1 cellular context compared by ENCODE assay signal in genomic region chr20:4007383-4008025, GRCh38.
TF ChIP-seq lines count a peak whose summit lies in the region.

No MANE protein-coding gene starts in this region.

TF ChIP-seq in HEK293, 187 proteins besides CTCF, POLR2A, EP300 and RAD21 (continued from another document and continues in another):
- no peak for TF ChIP-seq ZNF280C (tag by site-specific recombination; IDR thresholded peaks at IDR 0.05)
- TF ChIP-seq ZNF221 (tag by site-specific recombination; IDR thresholded peaks at IDR 0.05; ENCODE audit: borderline replicate concordance): no peak
- peak; percentile 26; the same call in 1 of the 2 replicates for TF ChIP-seq ZBTB17 (tag by site-specific recombination; IDR thresholded peaks at IDR 0.05)
- no peak for TF ChIP-seq ZNF112 (tag by site-specific recombination; IDR thresholded peaks at IDR 0.05)
- no peak for TF ChIP-seq ZIC2 (tag by site-specific recombination; IDR thresholded peaks at IDR 0.05)
- no peak for TF ChIP-seq SP3 (tag by site-specific recombination; IDR thresholded peaks at IDR 0.05)
- no peak for TF ChIP-seq ZNF140 (tag by site-specific recombination; IDR thresholded peaks at IDR 0.05)
- TF ChIP-seq MEIS1 (CRISPR knock-in tag; IDR thresholded peaks at IDR 0.05; ENCODE audit: borderline replicate concordance): no peak
- no peak for TF ChIP-seq BCL6B (tag by site-specific recombination; IDR thresholded peaks at IDR 0.05)
- TF ChIP-seq GLI4 (tag by site-specific recombination; IDR thresholded peaks at IDR 0.05): no peak
- TF ChIP-seq ZNF548 (tag by site-specific recombination; IDR thresholded peaks at IDR 0.05): no peak
- no peak for TF ChIP-seq ZNF626 (tag by site-specific recombination; IDR thresholded peaks at IDR 0.05)
- TF ChIP-seq, protein P1, sequence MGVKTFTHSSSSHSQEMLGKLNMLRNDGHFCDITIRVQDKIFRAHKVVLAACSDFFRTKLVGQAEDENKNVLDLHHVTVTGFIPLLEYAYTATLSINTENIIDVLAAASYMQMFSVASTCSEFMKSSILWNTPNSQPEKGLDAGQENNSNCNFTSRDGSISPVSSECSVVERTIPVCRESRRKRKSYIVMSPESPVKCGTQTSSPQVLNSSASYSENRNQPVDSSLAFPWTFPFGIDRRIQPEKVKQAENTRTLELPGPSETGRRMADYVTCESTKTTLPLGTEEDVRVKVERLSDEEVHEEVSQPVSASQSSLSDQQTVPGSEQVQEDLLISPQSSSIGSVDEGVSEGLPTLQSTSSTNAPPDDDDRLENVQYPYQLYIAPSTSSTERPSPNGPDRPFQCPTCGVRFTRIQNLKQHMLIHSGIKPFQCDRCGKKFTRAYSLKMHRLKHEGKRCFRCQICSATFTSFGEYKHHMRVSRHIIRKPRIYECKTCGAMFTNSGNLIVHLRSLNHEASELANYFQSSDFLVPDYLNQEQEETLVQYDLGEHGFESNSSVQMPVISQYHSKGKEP (tag by site-specific recombination; IDR thresholded peaks at IDR 0.05): no peak
- no peak for TF ChIP-seq ZNF610 (tag by site-specific recombination; IDR thresholded peaks at IDR 0.05; ENCODE audit: borderline replicate concordance)
- no peak for TF ChIP-seq REPIN1 (tag by site-specific recombination; IDR thresholded peaks at IDR 0.05; ENCODE audit: low read depth)
- TF ChIP-seq ZNF274 (IDR thresholded peaks at IDR 0.05; ENCODE audit: low read length): no peak
- no peak for TF ChIP-seq ZNF274 (tag by site-specific recombination; IDR thresholded peaks at IDR 0.05; ENCODE audit: borderline replicate concordance)
- TF ChIP-seq ZNF10 (tag by site-specific recombination; IDR thresholded peaks at IDR 0.05): no peak
- no peak for TF ChIP-seq ZNF26 (tag by site-specific recombination; IDR thresholded peaks at IDR 0.05)
- TF ChIP-seq ZFP37 (tag by site-specific recombination; IDR thresholded peaks at IDR 0.05): no peak
- TF ChIP-seq ZNF114 (tag by site-specific recombination; IDR thresholded peaks at IDR 0.05): no peak
- TF ChIP-seq ZNF707 (tag by site-specific recombination; IDR thresholded peaks at IDR 0.05): no peak
- no peak for TF ChIP-seq KLF16 (tag by site-specific recombination; IDR thresholded peaks at IDR 0.05)
- no peak for TF ChIP-seq ZNF366 (tag by site-specific recombination; conservative IDR thresholded peaks at IDR 0.05)
- TF ChIP-seq, protein P2, sequence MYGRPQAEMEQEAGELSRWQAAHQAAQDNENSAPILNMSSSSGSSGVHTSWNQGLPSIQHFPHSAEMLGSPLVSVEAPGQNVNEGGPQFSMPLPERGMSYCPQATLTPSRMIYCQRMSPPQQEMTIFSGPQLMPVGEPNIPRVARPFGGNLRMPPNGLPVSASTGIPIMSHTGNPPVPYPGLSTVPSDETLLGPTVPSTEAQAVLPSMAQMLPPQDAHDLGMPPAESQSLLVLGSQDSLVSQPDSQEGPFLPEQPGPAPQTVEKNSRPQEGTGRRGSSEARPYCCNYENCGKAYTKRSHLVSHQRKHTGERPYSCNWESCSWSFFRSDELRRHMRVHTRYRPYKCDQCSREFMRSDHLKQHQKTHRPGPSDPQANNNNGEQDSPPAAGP (tag by site-specific recombination; IDR thresholded peaks at IDR 0.05): no peak
- TF ChIP-seq ZNF544 (tag by site-specific recombination; IDR thresholded peaks at IDR 0.05): no peak
- TF ChIP-seq ZNF529 (tag by site-specific recombination; IDR thresholded peaks at IDR 0.05; ENCODE audit: insufficient replicate concordance): no peak
- TF ChIP-seq, protein P3, sequence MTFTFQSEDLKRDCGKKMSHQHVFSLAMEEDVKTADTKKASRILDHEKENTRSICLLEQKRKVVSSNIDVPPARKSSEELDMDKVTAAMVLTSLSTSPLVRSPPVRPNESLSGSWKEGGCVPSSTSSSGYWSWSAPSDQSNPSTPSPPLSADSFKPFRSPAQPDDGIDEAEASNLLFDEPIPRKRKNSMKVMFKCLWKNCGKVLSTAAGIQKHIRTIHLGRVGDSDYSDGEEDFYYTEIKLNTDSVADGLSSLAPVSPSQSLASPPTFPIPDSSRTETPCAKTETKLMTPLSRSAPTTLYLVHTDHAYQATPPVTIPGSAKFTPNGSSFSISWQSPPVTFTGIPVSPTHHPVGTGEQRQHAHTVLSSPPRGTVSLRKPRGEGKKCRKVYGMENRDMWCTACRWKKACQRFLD (tag by site-specific recombination; IDR thresholded peaks at IDR 0.05): no peak
- TF ChIP-seq, protein P4, sequence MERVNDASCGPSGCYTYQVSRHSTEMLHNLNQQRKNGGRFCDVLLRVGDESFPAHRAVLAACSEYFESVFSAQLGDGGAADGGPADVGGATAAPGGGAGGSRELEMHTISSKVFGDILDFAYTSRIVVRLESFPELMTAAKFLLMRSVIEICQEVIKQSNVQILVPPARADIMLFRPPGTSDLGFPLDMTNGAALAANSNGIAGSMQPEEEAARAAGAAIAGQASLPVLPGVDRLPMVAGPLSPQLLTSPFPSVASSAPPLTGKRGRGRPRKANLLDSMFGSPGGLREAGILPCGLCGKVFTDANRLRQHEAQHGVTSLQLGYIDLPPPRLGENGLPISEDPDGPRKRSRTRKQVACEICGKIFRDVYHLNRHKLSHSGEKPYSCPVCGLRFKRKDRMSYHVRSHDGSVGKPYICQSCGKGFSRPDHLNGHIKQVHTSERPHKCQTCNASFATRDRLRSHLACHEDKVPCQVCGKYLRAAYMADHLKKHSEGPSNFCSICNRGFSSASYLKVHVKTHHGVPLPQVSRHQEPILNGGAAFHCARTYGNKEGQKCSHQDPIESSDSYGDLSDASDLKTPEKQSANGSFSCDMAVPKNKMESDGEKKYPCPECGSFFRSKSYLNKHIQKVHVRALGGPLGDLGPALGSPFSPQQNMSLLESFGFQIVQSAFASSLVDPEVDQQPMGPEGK (tag by site-specific recombination; IDR thresholded peaks at IDR 0.05): no peak; the same call in 1 of the 2 replicates
- TF ChIP-seq EGR2 (tag by site-specific recombination; IDR thresholded peaks at IDR 0.05; ENCODE audit: low read depth): peak; percentile 86
- peak; percentile 76 for TF ChIP-seq GLIS1 (tag by site-specific recombination; IDR thresholded peaks at IDR 0.05)
- no peak for TF ChIP-seq ZNF473 (tag by site-specific recombination; IDR thresholded peaks at IDR 0.05)
- TF ChIP-seq ZNF37A (tag by site-specific recombination; IDR thresholded peaks at IDR 0.05): no peak
- TF ChIP-seq ZNF169 (tag by site-specific recombination; IDR thresholded peaks at IDR 0.05): no peak
- no peak for TF ChIP-seq ZFP3 (tag by site-specific recombination; IDR thresholded peaks at IDR 0.05; ENCODE audit: low read depth)
- no peak for TF ChIP-seq ELK4 (IDR thresholded peaks at IDR 0.05; ENCODE audit: borderline replicate concordance, low read depth, low read length)
- no peak for TF ChIP-seq ZNF394 (tag by site-specific recombination; IDR thresholded peaks at IDR 0.05; ENCODE audit: borderline replicate concordance)
- TF ChIP-seq ZNF354C (tag by site-specific recombination; IDR thresholded peaks at IDR 0.05; ENCODE audit: borderline replicate concordance, low read depth): no peak
- no peak for TF ChIP-seq BCL11B (tag by site-specific recombination; IDR thresholded peaks at IDR 0.05; ENCODE audit: low read depth)
- TF ChIP-seq, protein P5, sequence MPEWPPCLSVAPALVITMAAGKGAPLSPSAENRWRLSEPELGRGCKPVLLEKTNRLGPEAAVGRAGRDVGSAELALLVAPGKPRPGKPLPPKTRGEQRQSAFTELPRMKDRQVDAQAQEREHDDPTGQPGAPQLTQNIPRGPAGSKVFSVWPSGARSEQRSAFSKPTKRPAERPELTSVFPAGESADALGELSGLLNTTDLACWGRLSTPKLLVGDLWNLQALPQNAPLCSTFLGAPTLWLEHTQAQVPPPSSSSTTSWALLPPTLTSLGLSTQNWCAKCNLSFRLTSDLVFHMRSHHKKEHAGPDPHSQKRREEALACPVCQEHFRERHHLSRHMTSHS (tag by site-specific recombination; IDR thresholded peaks at IDR 0.05): no peak
- TF ChIP-seq, protein P6, sequence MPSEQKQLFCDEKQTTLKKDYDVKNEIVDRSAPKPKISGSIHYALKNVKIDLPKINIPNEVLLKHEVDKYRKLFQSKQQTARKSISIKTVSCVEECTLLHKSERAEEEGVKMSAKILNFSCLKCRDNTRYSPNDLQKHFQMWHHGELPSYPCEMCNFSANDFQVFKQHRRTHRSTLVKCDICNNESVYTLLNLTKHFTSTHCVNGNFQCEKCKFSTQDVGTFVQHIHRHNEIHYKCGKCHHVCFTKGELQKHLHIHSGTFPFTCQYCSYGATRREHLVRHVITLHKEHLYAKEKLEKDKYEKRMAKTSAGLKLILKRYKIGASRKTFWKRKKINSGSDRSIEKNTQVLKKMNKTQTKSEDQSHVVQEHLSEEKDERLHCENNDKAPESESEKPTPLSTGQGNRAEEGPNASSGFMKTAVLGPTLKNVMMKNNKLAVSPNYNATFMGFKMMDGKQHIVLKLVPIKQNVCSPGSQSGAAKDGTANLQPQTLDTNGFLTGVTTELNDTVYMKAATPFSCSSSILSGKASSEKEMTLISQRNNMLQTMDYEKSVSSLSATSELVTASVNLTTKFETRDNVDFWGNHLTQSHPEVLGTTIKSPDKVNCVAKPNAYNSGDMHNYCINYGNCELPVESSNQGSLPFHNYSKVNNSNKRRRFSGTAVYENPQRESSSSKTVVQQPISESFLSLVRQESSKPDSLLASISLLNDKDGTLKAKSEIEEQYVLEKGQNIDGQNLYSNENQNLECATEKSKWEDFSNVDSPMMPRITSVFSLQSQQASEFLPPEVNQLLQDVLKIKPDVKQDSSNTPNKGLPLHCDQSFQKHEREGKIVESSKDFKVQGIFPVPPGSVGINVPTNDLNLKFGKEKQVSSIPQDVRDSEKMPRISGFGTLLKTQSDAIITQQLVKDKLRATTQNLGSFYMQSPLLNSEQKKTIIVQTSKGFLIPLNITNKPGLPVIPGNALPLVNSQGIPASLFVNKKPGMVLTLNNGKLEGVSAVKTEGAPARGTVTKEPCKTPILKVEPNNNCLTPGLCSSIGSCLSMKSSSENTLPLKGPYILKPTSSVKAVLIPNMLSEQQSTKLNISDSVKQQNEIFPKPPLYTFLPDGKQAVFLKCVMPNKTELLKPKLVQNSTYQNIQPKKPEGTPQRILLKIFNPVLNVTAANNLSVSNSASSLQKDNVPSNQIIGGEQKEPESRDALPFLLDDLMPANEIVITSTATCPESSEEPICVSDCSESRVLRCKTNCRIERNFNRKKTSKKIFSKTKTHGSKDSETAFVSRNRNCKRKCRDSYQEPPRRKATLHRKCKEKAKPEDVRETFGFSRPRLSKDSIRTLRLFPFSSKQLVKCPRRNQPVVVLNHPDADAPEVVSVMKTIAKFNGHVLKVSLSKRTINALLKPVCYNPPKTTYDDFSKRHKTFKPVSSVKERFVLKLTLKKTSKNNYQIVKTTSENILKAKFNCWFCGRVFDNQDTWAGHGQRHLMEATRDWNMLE (tag by site-specific recombination; conservative IDR thresholded peaks at IDR 0.05; ENCODE audit: low read depth): no peak
- TF ChIP-seq ZBTB21 (tag by site-specific recombination; IDR thresholded peaks at IDR 0.05): no peak
